In genomic region chr17:63356275-63356905, GRCh38 we compare ENCODE assay signal across 13 cellular contexts.
A peak's percentile ranks its signal among the peaks of the same experiment; 100 is the strongest.
DNase-seq lines count a peak whose midpoint lies in the region; ATAC-seq and TF ChIP-seq lines count a peak whose summit lies in the region.
"Had no signal": no experiment of that assay in that cellular context is flagged by ENCODE, and none has a peak within 500 bp of the region (broad histone marks: within the 10 kb centered on the region; RNA-seq: fewer than 3 reads in every experiment).

No MANE protein-coding gene starts in this region.

- no peaks in the 10 kb centered on the region for H3K27me3 ChIP-seq in brain microvascular endothelial cell (replicated peaks)
- H3K27me3 ChIP-seq in vagina = no peaks in the 10 kb centered on the region

- intact Hi-C loops in vagina (cut with DNase I) = no loop called here

- no peak for TF ChIP-seq CTCF in brain microvascular endothelial cell (IDR thresholded peaks at IDR 0.05; ENCODE audit: low read depth, low read length, missing control alignments)
- TF ChIP-seq CTCF in vagina (IDR thresholded peaks at IDR 0.05) = no peak

- H3K36me3 ChIP-seq in brain microvascular endothelial cell (replicated peaks) (peaks cover 7% of the 10 kb centered on the region), vagina (no peaks in the 10 kb centered on the region)

- H3K4me3 ChIP-seq in brain microvascular endothelial cell (ENCODE audit: low read depth, low read length) = no peak overlapping the region
- H3K4me3 ChIP-seq in vagina = no peak overlapping the region
- H3K4me3 ChIP-seq: GM12878 had no signal

- no peaks in the 10 kb centered on the region for H3K9me3 ChIP-seq in vagina

- peaks cover 30% of the 10 kb centered on the region for H3K4me1 ChIP-seq in vagina

- peak; percentile 61 to 65 for ATAC-seq in activated CD4-positive, CD25-positive, alpha-beta regulatory T cell treated with anti-CD3 and anti-CD28 coated beads, Interleukin-2, amount 50 U/mL, for 24 hours
- ATAC-seq in HG02938 (IDR thresholded peaks at IDR 0.05; ENCODE audit: unreplicated experiment) = no peak
- ATAC-seq in GM21576 (IDR thresholded peaks at IDR 0.05; ENCODE audit: unreplicated experiment) = no peak
- ATAC-seq: activated naive CD8-positive, alpha-beta T cell treated with anti-CD3 and anti-CD28 coated beads, Interleukin-2, amount 50 U/mL, for 24 hours; GM12878 had no signal

- no peak for TF ChIP-seq POLR2A in vagina (IDR thresholded peaks at IDR 0.05)

- in situ Hi-C loops in brain microvascular endothelial cell (cut with HindIII; ENCODE audit: low pct_ligation_motif_present, low sequenced_read_pairs) = no loop called here

- no peak for DNase-seq in activated CD4-positive, CD25-positive, alpha-beta regulatory T cell treated with anti-CD3 and anti-CD28 coated beads, Interleukin-2, amount 50 U/mL, for 72 hours
- DNase-seq in brain microvascular endothelial cell (peak; percentile 76), hepatic stellate cell (ENCODE audit: low spot score) (peak; percentile 46), vagina (ENCODE audit: extremely low spot score in 2 of 2) (no peak)
- no peak for DNase-seq in activated CD8-positive, alpha-beta memory T cell treated with anti-CD3 and anti-CD28 coated beads, Interleukin-2, amount 50 U/mL, for 4 hours
- DNase-seq: activated B cell treated with CpG ODN at 0.5 μM for 24 hours; activated naive CD8-positive, alpha-beta T cell treated with anti-CD3 and anti-CD28 coated beads, Interleukin-2, amount 50 U/mL, for 24 hours; NCI-H345; stimulated activated naive CD4-positive, alpha-beta T cell treated with Interleukin-2 at 50 U/mL for 16 hours had no signal

- peak overlapping the region; percentile 57 for H3K27ac ChIP-seq in brain microvascular endothelial cell
- peak overlapping the region; percentile 0 for H3K27ac ChIP-seq in vagina

Comparison
In these comparisons a context has a peak if more than half of its experiments do, and no peak if none do; other contexts are left out.
1. ATAC-seq: peak in activated CD4-positive, CD25-positive, alpha-beta regulatory T cell treated with anti-CD3 and anti-CD28 coated beads, Interleukin-2, amount 50 U/mL, for 24 hours (2 of 2); none in HG02938 (single experiment) and GM21576 (single experiment).
2. DNase-seq: peak in brain microvascular endothelial cell (single experiment) and hepatic stellate cell (single experiment); none in activated CD4-positive, CD25-positive, alpha-beta regulatory T cell treated with anti-CD3 and anti-CD28 coated beads, Interleukin-2, amount 50 U/mL, for 72 hours (single experiment), vagina (0 of 2) and activated CD8-positive, alpha-beta memory T cell treated with anti-CD3 and anti-CD28 coated beads, Interleukin-2, amount 50 U/mL, for 4 hours (single experiment).